In genomic region chr20:25407311-25408169, GRCh38 we compare ENCODE assay signal across 8 cellular contexts. TPM values are rescaled to one million over a fixed set of nuclear protein-coding genes. Genes with fewer than 3 reads are reported as not detected.
DNase-seq lines count a peak whose midpoint lies in the region; ATAC-seq, FAIRE-seq and TF ChIP-seq lines count a peak whose summit lies in the region.

TSS of gene GINS1 (plus strand) at chr20:25407673. CDS start at chr20:25407821, 148 bp downstream.

- in situ Hi-C loops in GM23248 (cut with MboI) = loop anchor here (10.0 to 25.0 kb wide), 4 partner anchors 280 to 455 kb away; partner anchors contain the start of genes APMAP and ZNF337

- H3K9me3 Mint-ChIP-seq in natural killer cell = peaks cover 2 to 6% of the 10 kb centered on the region in 2 donors
- peaks cover 10 to 14% of the 10 kb centered on the region in 2 donors for H3K9me3 Mint-ChIP-seq in stimulated activated naive B cell treated with anti-CD40 and anti-IgM and Interleukin-4, amounts not matched to agents 10 μg/mL and 1 μg/mL and 100 μg/mL, for 72 hours

- no peaks in the 10 kb centered on the region for H3K36me3 ChIP-seq in GM23248 (ENCODE audit: low read depth)
- H3K36me3 ChIP-seq in KOPT-K1 (ENCODE audit: insufficient read depth, low read length) = peaks cover 31% of the 10 kb centered on the region

- H3K36me3 Mint-ChIP-seq in natural killer cell = peaks cover 8% of the 10 kb centered on the region
- peaks cover 3 to 12% of the 10 kb centered on the region in 2 donors for H3K36me3 Mint-ChIP-seq in stimulated activated naive B cell treated with anti-CD40 and anti-IgM and Interleukin-4, amounts not matched to agents 10 μg/mL and 1 μg/mL and 100 μg/mL, for 72 hours

- no peaks in the 10 kb centered on the region for H3F3A ChIP-seq in GM23248 (ENCODE audit: insufficient read depth)

- H3K27ac Mint-ChIP-seq in natural killer cell = peak within 1 kb of the TSS; percentile 67 to 89
- peak within 1 kb of the TSS; percentile 95 for H3K27ac Mint-ChIP-seq in stimulated activated naive B cell treated with anti-CD40 and anti-IgM and Interleukin-4, amounts not matched to agents 10 μg/mL and 1 μg/mL and 100 μg/mL, for 72 hours

- H3K4me2 ChIP-seq in GM23248 (ENCODE audit: unreplicated experiment) = peak within 1 kb of the TSS; percentile 94

- H3K4me3 Mint-ChIP-seq in natural killer cell = peak within 1 kb of the TSS; percentile 97
- H3K4me3 Mint-ChIP-seq in stimulated activated naive B cell treated with anti-CD40 and anti-IgM and Interleukin-4, amounts not matched to agents 10 μg/mL and 1 μg/mL and 100 μg/mL, for 72 hours = peak within 1 kb of the TSS; percentile 85 to 95

- H3K9me3 ChIP-seq in GM23248 (ENCODE audit: low read depth) (no peaks in the 10 kb centered on the region), KOPT-K1 (ENCODE audit: insufficient read depth, low read length, poor library complexity, severe bottlenecking) (peaks cover 22% of the 10 kb centered on the region)

- intact Hi-C loops in natural killer cell (cut with micrococcal nuclease) = no loop called here

- ATAC-seq in natural killer cell = peak; percentile 75 to 92 (median 92)
- peak; percentile 91 to 96 for ATAC-seq in stimulated activated naive B cell treated with anti-CD40 and anti-IgM and Interleukin-4, amounts not matched to agents 10 μg/mL and 1 μg/mL and 100 μg/mL, for 72 hours (replicated peaks)

- DNase-seq in EH (ENCODE audit: low read depth) = peak; percentile 84
- peak; percentile 86 for DNase-seq in GM23248
- peak; percentile 74 for DNase-seq in RCC 7860 (ENCODE audit: low spot score)
- peak; percentile 53 for DNase-seq in activated T-helper 1 cell treated with Interleukin-2 at 50 U/mL for 16 hours (ENCODE audit: low read depth)
- peak; percentile 84 for DNase-seq in fibroblast of peridontal ligament (ENCODE audit: extremely low read depth)
- peak; percentile 62 for DNase-seq in natural killer cell
- DNase-seq in stimulated activated naive B cell treated with anti-CD40 and anti-IgM and Interleukin-4, amounts not matched to agents 10 μg/mL and 1 μg/mL and 100 μg/mL, for 72 hours = peak; percentile 82

- peaks cover 10% of the 10 kb centered on the region; the same call in 1 of the 2 replicates for H3K4me1 ChIP-seq in GM23248 (ENCODE audit: insufficient read depth)

- no peak for FAIRE-seq in RCC 7860 (lab: Jason Lieb, UNC)

- H3K27me3 ChIP-seq in GM23248 (replicated peaks; ENCODE audit: insufficient read depth) = no peaks in the 10 kb centered on the region

- H3K4me3 ChIP-seq in GM23248 = peak within 1 kb of the TSS; percentile 89

- H3K79me2 ChIP-seq in GM23248 (ENCODE audit: insufficient read depth) = peaks cover 19% of the 10 kb centered on the region

- peak within 1 kb of the TSS; percentile 98 for H2AFZ ChIP-seq in GM23248

- no peaks in the 10 kb centered on the region for H4K20me1 ChIP-seq in GM23248 (ENCODE audit: insufficient read depth)

- no peak for TF ChIP-seq CTCF in natural killer cell (IDR thresholded peaks at IDR 0.05)

- H3K9ac ChIP-seq in GM23248 = peak within 1 kb of the TSS; percentile 87

- H3K27ac ChIP-seq in GM23248 (peak within 1 kb of the TSS; percentile 52), KOPT-K1 (ENCODE audit: low read depth, low read length, poor library complexity, severe bottlenecking) (peak within 1 kb of the TSS; percentile 92)

- H3K9me2 ChIP-seq in GM23248 (ENCODE audit: insufficient read depth) = no peaks in the 10 kb centered on the region

- peaks cover 12 to 21% of the 10 kb centered on the region in 2 donors for H3K4me1 Mint-ChIP-seq in natural killer cell
- peaks cover 14 to 20% of the 10 kb centered on the region in 2 donors for H3K4me1 Mint-ChIP-seq in stimulated activated naive B cell treated with anti-CD40 and anti-IgM and Interleukin-4, amounts not matched to agents 10 μg/mL and 1 μg/mL and 100 μg/mL, for 72 hours

- 2% methylated on average over 54 to 56 of the region's 56 CpGs for WGBS in GM23248 (ENCODE audit: low coverage in 1 of 2, low lambda C conversion rate in 2 of 2, missing lambda C conversion rate in 2 of 2), 2 experiments

- no peaks in the 10 kb centered on the region for H3K27me3 Mint-ChIP-seq in natural killer cell (ENCODE audit: low read depth in 2 of 2)
- no peaks in the 10 kb centered on the region for H3K27me3 Mint-ChIP-seq in stimulated activated naive B cell treated with anti-CD40 and anti-IgM and Interleukin-4, amounts not matched to agents 10 μg/mL and 1 μg/mL and 100 μg/mL, for 72 hours

RNA-seq across cellular contexts. Expression of gene GINS1, which starts in this region (rescaled TPM):
- total RNA-seq in GM23248 (2014; rRNA removed; shearing (Covaris generic)) = 2.9 and 7.5 TPM in 2 replicates
- polyA plus RNA-seq in GM23248 (2016; fragmentation: Nextera tagmentation; extraction: Ambion mirVana) = 4.4 and 5.2 TPM in 2 replicates
- 1 to 10 TPM; 1.3 to 1.5 (median 1.4) TPM for total RNA-seq in natural killer cell

Comparison
In these comparisons a context has a peak if more than half of its experiments do, and no peak if none do; other contexts are left out.
1. Peak in every context shown above with its lines: DNase-seq, ATAC-seq, H3K4me3 ChIP-seq and H3K27ac ChIP-seq.